In the genomic region with DNA sequence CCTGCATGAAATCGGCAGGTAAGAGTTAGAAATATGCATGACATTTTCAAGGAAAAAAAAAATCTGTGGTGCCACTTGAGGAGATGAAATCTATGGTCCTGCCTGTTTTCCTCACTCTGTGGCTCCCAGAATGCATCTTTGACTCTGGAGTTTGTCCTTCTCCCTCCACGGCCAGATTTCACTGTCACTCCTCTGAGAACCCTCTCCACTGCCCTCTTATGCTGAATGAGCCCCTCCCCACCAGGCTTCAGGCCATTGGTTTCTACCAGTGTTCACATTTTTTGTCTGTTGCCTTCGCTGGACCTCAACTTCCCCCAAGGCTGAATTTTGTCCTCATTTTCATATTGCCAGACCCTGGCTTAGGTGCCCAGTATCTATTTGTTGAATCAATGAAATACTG, we compare ENCODE assay signal across 24 cellular contexts.
A peak's percentile ranks its signal among the peaks of the same experiment; 100 is the strongest.
DNase-seq lines count a peak whose midpoint lies in the region; ATAC-seq, FAIRE-seq and TF ChIP-seq lines count a peak whose summit lies in the region.
"Had no signal": no experiment of that assay in that cellular context is flagged by ENCODE, and none has a peak within 500 bp of the region (broad histone marks: within the 10 kb centered on the region; RNA-seq: fewer than 3 reads in every experiment).

No MANE protein-coding gene starts in this region.

- H2BK15ac ChIP-seq in H1 (ENCODE audit: low read length): no peak overlapping the region

- H3K9me3 Mint-ChIP-seq in activated CD8-positive, alpha-beta memory T cell treated with anti-CD3 and anti-CD28 coated beads, Interleukin-2, amount 10 ng/mL, durations not matched to agents 7 days and 5 days (ENCODE audit: low read depth): no peaks in the 10 kb centered on the region
- no peaks in the 10 kb centered on the region for H3K9me3 Mint-ChIP-seq in nephron progenitor cell
- H3K9me3 Mint-ChIP-seq: CD14-positive monocyte; CD4-positive, alpha-beta T cell; CD8-positive, alpha-beta memory T cell had no signal

- CTCF ChIA-PET in activated CD8-positive, alpha-beta memory T cell treated with anti-CD3 and anti-CD28 coated beads, Interleukin-2, amount 10 ng/mL, durations not matched to agents 7 days and 5 days (lab: Charles Lee): no interaction called here
- CTCF ChIA-PET in H1 (lab: Charles Lee; ENCODE audit: partially characterized antibody): interaction anchor here (0.8 to 1.4 kb wide), 6 partner anchors 11 to 222 kb away, joined by 3 to 4 read pairs (median 3); no protein-coding TSS in a partner anchor

- no peak overlapping the region for H2AFZ ChIP-seq in H1 (ENCODE audit: low read length)
- H2AFZ ChIP-seq: GM23248 had no signal

- H4K5ac ChIP-seq in H1 (ENCODE audit: insufficient read length, low read depth, low read length): no peak overlapping the region

- H3K27me3 ChIP-seq in H1 (replicated peaks in 1 of 4; ENCODE audit: control insufficient read depth in 3 of 4, extremely low read depth in 1 of 4, insufficient read depth in 3 of 4, low read length in 3 of 4): no peaks in the 10 kb centered on the region
- H3K27me3 ChIP-seq: BLaER1 treated with 17β-estradiol and CSF1 and Interleukin-3, amounts not matched to agents 10 nM and 100 nM had no signal

- no peaks in the 10 kb centered on the region; a peak in 1 of 4 replicates for H3K79me2 ChIP-seq in H1 (ENCODE audit: control insufficient read depth in 1 of 2, insufficient read depth in 2 of 2, low read length in 2 of 2)

- peak overlapping the region; percentile 75 for H4K91ac ChIP-seq in H1 (replicated peaks; ENCODE audit: insufficient read length, low read length)

- peaks cover 9 to 31% (median 13%) of the 10 kb centered on the region in 4 experiments for H3K4me1 ChIP-seq in H1 (replicated peaks in 1 of 4; ENCODE audit: control insufficient read depth in 3 of 4, insufficient read depth in 4 of 4, low read length in 3 of 4)

- H3K4me3 ChIP-seq in H1 (ENCODE audit: extremely low read depth in 1 of 4, insufficient read depth in 2 of 4, low read depth in 3 of 4, low read length in 4 of 4): no peak overlapping the region
- H3K4me3 ChIP-seq: BLaER1 treated with 17β-estradiol and CSF1 and Interleukin-3, amounts not matched to agents 10 nM and 100 nM; GM12878; GM23248 had no signal

- no peak overlapping the region for H2AK5ac ChIP-seq in H1 (ENCODE audit: low read depth, low read length)

- peak overlapping the region; percentile 44; the same call in 1 of the 2 replicates for H3K18ac ChIP-seq in H1 (ENCODE audit: extremely low read depth, low read length)

- peak overlapping the region; percentile 13 for H2BK120ac ChIP-seq in H1 (replicated peaks; ENCODE audit: low read depth, low read length)

- H3K56ac ChIP-seq in H1 (replicated peaks; ENCODE audit: insufficient read length, low read depth, low read length): no peak overlapping the region

- H3K9me3 ChIP-seq in H1 (ENCODE audit: insufficient read depth in 2 of 2, low read depth in 1 of 2, low read length in 1 of 2): no peaks in the 10 kb centered on the region
- H3K9me3 ChIP-seq: BLaER1 treated with 17β-estradiol and CSF1 and Interleukin-3, amounts not matched to agents 10 nM and 100 nM had no signal

- H4K8ac ChIP-seq in H1 (ENCODE audit: extremely low read depth, insufficient read depth, low read length): no peak overlapping the region

- TF ChIP-seq CTCF in H1 (IDR thresholded peaks at IDR 0.05; ENCODE audit: control extremely low read depth in 1 of 3, insufficient read depth in 1 of 3, low read depth in 1 of 3, low read length in 3 of 3) (no peak), nephron progenitor cell (IDR thresholded peaks at IDR 0.05) (no peak)

- no peak overlapping the region for H3K9ac ChIP-seq in H1 (replicated peaks in 1 of 4; ENCODE audit: extremely low read depth in 1 of 4, low read depth in 3 of 4, low read length in 3 of 4)
- H3K9ac ChIP-seq: BLaER1 treated with 17β-estradiol and CSF1 and Interleukin-3, amounts not matched to agents 10 nM and 100 nM; GM23248 had no signal

- H3K23me2 ChIP-seq in H1 (ENCODE audit: low read depth, low read length): no peaks in the 10 kb centered on the region

- no peak overlapping the region for H3K23ac ChIP-seq in H1 (ENCODE audit: insufficient read length)

- TF ChIP-seq POLR2A in H54 (IDR thresholded peaks at IDR 0.05; ENCODE audit: low read depth, low read length) (no peak), H1 (IDR thresholded peaks at IDR 0.05; ENCODE audit: control extremely low read depth in 1 of 2, low read depth in 2 of 2, low read length in 2 of 2) (no peak)

- peak overlapping the region; percentile 73 for H2BK20ac ChIP-seq in H1 (ENCODE audit: low read length)

- peaks cover 6% of the 10 kb centered on the region for H3K4me1 Mint-ChIP-seq in activated CD8-positive, alpha-beta memory T cell treated with anti-CD3 and anti-CD28 coated beads, Interleukin-2, amount 10 ng/mL, durations not matched to agents 7 days and 5 days
- H3K4me1 Mint-ChIP-seq in nephron progenitor cell: peaks cover 80% of the 10 kb centered on the region

- no peak overlapping the region for H3K4ac ChIP-seq in H1 (replicated peaks; ENCODE audit: insufficient read length, low read depth, low read length)

- FAIRE-seq in H54 (lab: Jason Lieb, UNC): peak; percentile 62
- no peak for FAIRE-seq in H1 (lab: Jason Lieb, UNC)
- FAIRE-seq: A204.1, D721Med, GM12878, GM18507 had no signal

- POLR2A ChIA-PET in H1 (lab: Charles Lee; ENCODE audit: partially characterized antibody): interaction anchor here (0.6 to 2.6 kb wide), 4 partner anchors 10 to 50 kb away, joined by 3 to 8 read pairs (median 4); no protein-coding TSS in a partner anchor

- H3K79me1 ChIP-seq in H1 (ENCODE audit: low read depth, low read length): no peaks in the 10 kb centered on the region

- no peak overlapping the region for H3K14ac ChIP-seq in H1 (ENCODE audit: insufficient read length)

- no peaks in the 10 kb centered on the region; a peak in 1 of 8 replicates for H3K36me3 ChIP-seq in H1 (ENCODE audit: control insufficient read depth in 2 of 4, insufficient read depth in 4 of 4, low read length in 3 of 4)
- H3K36me3 ChIP-seq: BLaER1 treated with 17β-estradiol and CSF1 and Interleukin-3, amounts not matched to agents 10 nM and 100 nM had no signal

- peak; percentile 21 for DNase-seq in activated CD8-positive, alpha-beta memory T cell treated with anti-CD3 and anti-CD28 coated beads for 24 hours
- no peak for DNase-seq in activated CD8-positive, alpha-beta memory T cell treated with anti-CD3 and anti-CD28 coated beads, Interleukin-2, amount 10 ng/mL, durations not matched to agents 7 days and 5 days
- DNase-seq in H54 (ENCODE audit: insufficient read length, low spot score) (no peak), H1 (ENCODE audit: low read depth in 1 of 2, low spot score in 2 of 2) (peak in 1 of 2 experiments; percentile 41), nephron progenitor cell (no peak), SIG-M5 (lab: John Stamatoyannopoulos, UW) (no peak), activated gamma-delta T cell treated with Interleukin-2 at 50 U/mL for 16 hours (no peak)
- DNase-seq: CD4-positive, alpha-beta T cell; CD8-positive, alpha-beta memory T cell; DMS 273 treated with DMSO at 0.1 percent for 48 hours; DMS79; EL; GDM1; GM23248; HCEC 1CT had no signal

- no peaks in the 10 kb centered on the region for H4K20me1 ChIP-seq in H1 (replicated peaks in 1 of 2; ENCODE audit: control insufficient read depth in 1 of 2, insufficient read depth in 2 of 2, low read length in 2 of 2)
- H4K20me1 ChIP-seq: BLaER1 treated with 17β-estradiol and CSF1 and Interleukin-3, amounts not matched to agents 10 nM and 100 nM had no signal

- no peak overlapping the region for H3K27ac ChIP-seq in H1 (ENCODE audit: low read depth, low read length)
- H3K27ac ChIP-seq: 22Rv1; BLaER1 treated with 17β-estradiol and CSF1 and Interleukin-3, amounts not matched to agents 10 nM and 100 nM; GM23248 had no signal

- 0 out of 2 replicates have a peak overlapping the region, but pooled peaks have one; percentile 11 for H2BK5ac ChIP-seq in H1 (ENCODE audit: low read depth, low read length)

- H2BK12ac ChIP-seq in H1 (ENCODE audit: low read depth, low read length): 0 out of 2 replicates have a peak overlapping the region, but pooled peaks have one; percentile 5

- no peak for TF ChIP-seq RAD21 in H1 (IDR thresholded peaks at IDR 0.05 in 1 of 2, conservative IDR thresholded peaks at IDR 0.05 in 1 of 2; ENCODE audit: low read depth in 2 of 2, low read length in 2 of 2)

- peaks cover 9% of the 10 kb centered on the region for H3K27me3 Mint-ChIP-seq in activated CD8-positive, alpha-beta memory T cell treated with anti-CD3 and anti-CD28 coated beads, Interleukin-2, amount 10 ng/mL, durations not matched to agents 7 days and 5 days
- H3K27me3 Mint-ChIP-seq in nephron progenitor cell (ENCODE audit: low read depth, poor library complexity): peaks cover 4% of the 10 kb centered on the region
- H3K27me3 Mint-ChIP-seq: B cell; CD4-positive, alpha-beta T cell; CD8-positive, alpha-beta memory T cell had no signal

- ATAC-seq in activated CD8-positive, alpha-beta memory T cell treated with anti-CD3 and anti-CD28 coated beads, Interleukin-2, amount 10 ng/mL, durations not matched to agents 7 days and 5 days: no peak
- ATAC-seq in GM21529 (IDR thresholded peaks at IDR 0.05; ENCODE audit: unreplicated experiment): no peak
- ATAC-seq: GM12878 had no signal

- H3K4me2 ChIP-seq in H1 (ENCODE audit: insufficient read depth in 1 of 2, low read depth in 2 of 2, low read length in 2 of 2): no peak overlapping the region
- H3K4me2 ChIP-seq: BLaER1 treated with 17β-estradiol and CSF1 and Interleukin-3, amounts not matched to agents 10 nM and 100 nM had no signal

- no peaks in the 10 kb centered on the region for H3K36me3 Mint-ChIP-seq in activated CD8-positive, alpha-beta memory T cell treated with anti-CD3 and anti-CD28 coated beads, Interleukin-2, amount 10 ng/mL, durations not matched to agents 7 days and 5 days
- H3K36me3 Mint-ChIP-seq in nephron progenitor cell (ENCODE audit: low read depth): no peaks in the 10 kb centered on the region
- H3K36me3 Mint-ChIP-seq: CD14-positive monocyte; CD8-positive, alpha-beta memory T cell had no signal

- H3K27ac Mint-ChIP-seq in activated CD8-positive, alpha-beta memory T cell treated with anti-CD3 and anti-CD28 coated beads, Interleukin-2, amount 10 ng/mL, durations not matched to agents 7 days and 5 days: no peak overlapping the region
- H3K27ac Mint-ChIP-seq in nephron progenitor cell: peak overlapping the region; percentile 14
- H3K27ac Mint-ChIP-seq: B cell; CD14-positive monocyte; CD4-positive, alpha-beta T cell had no signal

- 83% methylated on average over 3 of the region's 3 CpGs; no CpG with 5 or more reads in 1 of the 2 experiments for WGBS in H1 (ENCODE audit: extremely low coverage in 1 of 2, insufficient coverage in 1 of 2, insufficient read length in 1 of 2, insufficient replicate concordance in 2 of 2, low coverage in 1 of 2, low lambda C conversion rate in 2 of 2, missing lambda C conversion rate in 1 of 2), 2 experiments

- no peak overlapping the region for H3K4me3 Mint-ChIP-seq in activated CD8-positive, alpha-beta memory T cell treated with anti-CD3 and anti-CD28 coated beads, Interleukin-2, amount 10 ng/mL, durations not matched to agents 7 days and 5 days
- no peak overlapping the region for H3K4me3 Mint-ChIP-seq in nephron progenitor cell
- H3K4me3 Mint-ChIP-seq: B cell; CD14-positive monocyte; CD4-positive, alpha-beta T cell; CD8-positive, alpha-beta memory T cell had no signal

- no peak for TF ChIP-seq EP300 in H1 (IDR thresholded peaks at IDR 0.05; ENCODE audit: borderline replicate concordance in 1 of 2, low read depth in 2 of 2, low read length in 2 of 2)
